ENCODE assay signal across 8 cellular contexts in genomic region chr4:68498413-68499007, GRCh38. TPM values are rescaled to one million over a fixed set of nuclear protein-coding genes. Genes with fewer than 3 reads are reported as not detected.
A peak's percentile ranks its signal among the peaks of the same experiment; 100 is the strongest.
DNase-seq lines count a peak whose midpoint lies in the region; ATAC-seq and TF ChIP-seq lines count a peak whose summit lies in the region.

No MANE protein-coding gene starts in this region.

- H3K27me3 Mint-ChIP-seq in chondrocyte (ENCODE audit: low read depth), result peaks cover 9% of the 10 kb centered on the region

- H3K27me3 ChIP-seq in liver (ENCODE audit: control insufficient read depth in 4 of 4, insufficient read depth in 4 of 4, low read length in 3 of 4), result no peaks in the 10 kb centered on the region

- H3K4me3 Mint-ChIP-seq in chondrocyte (ENCODE audit: unreplicated experiment), result no peak overlapping the region

- H3K36me3 ChIP-seq in liver (ENCODE audit: control insufficient read depth in 4 of 4, insufficient read depth in 3 of 4, low read depth in 1 of 4, low read length in 3 of 4), result no peaks in the 10 kb centered on the region

- H3K9me3 ChIP-seq in liver (ENCODE audit: control insufficient read depth in 4 of 4, low read length in 3 of 4), result no peaks in the 10 kb centered on the region

- ATAC-seq in GM18502 (IDR thresholded peaks at IDR 0.05; ENCODE audit: poor library complexity, unreplicated experiment) (peak; percentile 93), HG02885 (IDR thresholded peaks at IDR 0.05; ENCODE audit: poor library complexity, unreplicated experiment) (peak; percentile 98)

- peaks cover 0 to 8% (median 2%) of the 10 kb centered on the region in 4 donors for H3K4me1 ChIP-seq in liver (ENCODE audit: control insufficient read depth in 4 of 4, insufficient read depth in 4 of 4, low read length in 3 of 4)

- no peaks in the 10 kb centered on the region for H3K36me3 Mint-ChIP-seq in chondrocyte (ENCODE audit: low read depth)

- H3K27ac ChIP-seq in liver (ENCODE audit: low read depth in 1 of 2, low read length in 2 of 2), result no peak overlapping the region

- H3K27ac Mint-ChIP-seq in chondrocyte (ENCODE audit: unreplicated experiment), result no peak overlapping the region

- H3K4me1 Mint-ChIP-seq in chondrocyte (ENCODE audit: low read depth), result peaks cover 5% of the 10 kb centered on the region

- 8% methylated on average over 5 of the region's 5 CpGs for WGBS in liver

- DNase-seq in AG09309 (ENCODE audit: low read depth) (peak; percentile 11), NCI-H146 (lab: John Stamatoyannopoulos, UW) (peak; percentile 81), chondrocyte (ENCODE audit: low spot score) (no peak)
- peak; percentile 22 for DNase-seq in stimulated activated CD8-positive, alpha-beta memory T cell treated with anti-CD3 and anti-CD28 coated beads, Interleukin-15, amount 100 ng/mL, for 1 hour (ENCODE audit: low read depth)

- peak; percentile 99 for TF ChIP-seq RAD21 in liver (IDR thresholded peaks at IDR 0.05)

- no peak overlapping the region for H3K9ac ChIP-seq in liver (ENCODE audit: low read depth in 1 of 2, low read length in 2 of 2)

- H3K4me3 ChIP-seq in AG09309 (ENCODE audit: control insufficient read depth, low read depth, low read length) (no peak overlapping the region), WI38 (ENCODE audit: low read depth, low read length) (no peak overlapping the region), liver (ENCODE audit: low read depth in 1 of 3, low read length in 3 of 3) (no peak overlapping the region)

- TF ChIP-seq CTCF in AG09309 (IDR thresholded peaks at IDR 0.05; ENCODE audit: control insufficient read depth, insufficient read depth, low read depth, low read length, missing control alignments), result peak; percentile 79
- TF ChIP-seq CTCF in WI38 (IDR thresholded peaks at IDR 0.05; ENCODE audit: low read depth, low read length), result peak; percentile 72
- TF ChIP-seq CTCF in chondrocyte (IDR thresholded peaks at IDR 0.05), result peak; percentile 90
- TF ChIP-seq CTCF in liver (IDR thresholded peaks at IDR 0.05; ENCODE audit: low read depth, low read length, missing input control), result peak; percentile 86

- no peaks in the 10 kb centered on the region for H3K9me3 Mint-ChIP-seq in chondrocyte (ENCODE audit: low read depth)

TF ChIP-seq in liver, 16 proteins besides CTCF, POLR2A, EP300 and RAD21:
- TF ChIP-seq MAX (IDR thresholded peaks at IDR 0.05), result no peak

RNA-seq across cellular contexts. Expression of gene TMPRSS11E, which starts 51.2 kb away (rescaled TPM):
- not detected in 3 replicates for total RNA-seq in chondrocyte
- total RNA-seq in liver, result not detected
- not detected for polyA plus RNA-seq in liver
